In genomic region chr5:72692273-72692672, GRCh38 we compare ENCODE assay signal across 16 cellular contexts.
A peak's percentile ranks its signal among the peaks of the same experiment; 100 is the strongest.
DNase-seq lines count a peak whose midpoint lies in the region; ATAC-seq and TF ChIP-seq lines count a peak whose summit lies in the region.
"Had no signal": no experiment of that assay in that cellular context is flagged by ENCODE, and none has a peak within 500 bp of the region (broad histone marks: within the 10 kb centered on the region; RNA-seq: fewer than 3 reads in every experiment).

No MANE protein-coding gene starts in this region.

- no peaks in the 10 kb centered on the region for H3K36me3 ChIP-seq in upper lobe of left lung
- no peaks in the 10 kb centered on the region for H3K36me3 ChIP-seq in SJCRH30
- no peaks in the 10 kb centered on the region for H3K36me3 ChIP-seq in ovary
- H3K36me3 ChIP-seq: ascending aorta, pancreas had no signal

- WGBS in upper lobe of left lung, 2 donors: 73 to 74% methylated on average over 4 of the region's 4 CpGs
- WGBS in ovary, 3 donors: 58 to 66% (median 64%) methylated on average over 4 of the region's 4 CpGs

- no peak overlapping the region for H3K4me3 ChIP-seq in AG10803 (ENCODE audit: low read length)
- H3K4me3 ChIP-seq in upper lobe of left lung: no peak overlapping the region
- no peak overlapping the region for H3K4me3 ChIP-seq in SJCRH30
- H3K4me3 ChIP-seq in ovary: no peak overlapping the region
- H3K4me3 ChIP-seq: ascending aorta, pancreas had no signal

- TF ChIP-seq POLR2A in upper lobe of left lung (IDR thresholded peaks at IDR 0.05): no peak
- TF ChIP-seq POLR2A in ovary (IDR thresholded peaks at IDR 0.05): no peak

- no peak overlapping the region for H3K27ac ChIP-seq in upper lobe of left lung
- H3K27ac ChIP-seq in SJCRH30: no peak overlapping the region
- H3K27ac ChIP-seq in ovary: no peak overlapping the region
- H3K27ac ChIP-seq: ascending aorta, epithelial cell of prostate, pancreas had no signal

- H3K4me1 ChIP-seq in upper lobe of left lung (no peaks in the 10 kb centered on the region), SJCRH30 (no peaks in the 10 kb centered on the region), ovary (ENCODE audit: insufficient read depth) (no peaks in the 10 kb centered on the region)
- H3K4me1 ChIP-seq: pancreas had no signal

- intact Hi-C loops in ovary (cut with DNase I): no loop called here

- H3K9me3 ChIP-seq in upper lobe of left lung: no peaks in the 10 kb centered on the region
- H3K9me3 ChIP-seq in SJCRH30 (replicated peaks): no peaks in the 10 kb centered on the region
- no peaks in the 10 kb centered on the region for H3K9me3 ChIP-seq in ovary
- H3K9me3 ChIP-seq: ascending aorta, pancreas had no signal

- TF ChIP-seq CTCF in AG10803 (conservative IDR thresholded peaks at IDR 0.05; ENCODE audit: low read length): 0 out of 2 replicates have a peak, but pooled peaks have one; percentile 8
- TF ChIP-seq CTCF in upper lobe of left lung (IDR thresholded peaks at IDR 0.05): no peak
- TF ChIP-seq CTCF in ovary (IDR thresholded peaks at IDR 0.05): no peak

- TF ChIP-seq EP300 in upper lobe of left lung (IDR thresholded peaks at IDR 0.05) (no peak), ovary (IDR thresholded peaks at IDR 0.05) (no peak)

- ATAC-seq in stimulated activated naive CD8-positive, alpha-beta T cell treated with anti-CD3 and anti-CD28 coated beads, Interleukin-15, Interleukin-2, amounts not matched to agents 100 U/mL and 50 U/mL, for 24 hours: no peak
- ATAC-seq in upper lobe of left lung (ENCODE audit: low FRiP score in 2 of 2): no peak
- ATAC-seq: pancreas, WTC11 had no signal

- DNase-seq in AG10803 (ENCODE audit: low read depth): peak; percentile 59
- DNase-seq in HCEC 1CT: peak; percentile 36
- peak; percentile 71 for DNase-seq in SK-N-DZ (ENCODE audit: low spot score)
- DNase-seq in iris pigment epithelial cell (ENCODE audit: low read depth): peak; percentile 34
- no peak for DNase-seq in stimulated activated naive CD8-positive, alpha-beta T cell treated with anti-CD3 and anti-CD28 coated beads, Interleukin-15, Interleukin-2, amounts not matched to agents 100 U/mL and 50 U/mL, for 24 hours
- DNase-seq in upper lobe of left lung: no peak
- DNase-seq in SJCRH30: no peak
- no peak for DNase-seq in ovary
- DNase-seq: activated effector memory CD4-positive, alpha-beta T cell treated with anti-CD3 and anti-CD28 coated beads, Interleukin-2, amount 50 U/mL, for 16 hours; cortex of kidney; pancreas; stimulated activated CD4-positive, alpha-beta T cell treated with anti-CD3 and anti-CD28 coated beads, Interleukin-12 subunit alpha, Interleukin-12 subunit beta, amount 100 ng/mL, for 4 hours; stimulated activated naive CD4-positive, alpha-beta T cell treated with Interleukin-2 at 50 U/mL for 16 hours had no signal

- H3K27me3 ChIP-seq in upper lobe of left lung: no peaks in the 10 kb centered on the region
- no peaks in the 10 kb centered on the region for H3K27me3 ChIP-seq in SJCRH30
- H3K27me3 ChIP-seq in ovary: no peaks in the 10 kb centered on the region
- H3K27me3 ChIP-seq: ascending aorta, pancreas had no signal

Comparison
In these comparisons a context has a peak if more than half of its experiments do, and no peak if none do; other contexts are left out.
1. DNase-seq: peak in AG10803 (single experiment), HCEC 1CT (single experiment), SK-N-DZ (single experiment) and iris pigment epithelial cell (single experiment); none in stimulated activated naive CD8-positive, alpha-beta T cell treated with anti-CD3 and anti-CD28 coated beads, Interleukin-15, Interleukin-2, amounts not matched to agents 100 U/mL and 50 U/mL, for 24 hours (single experiment), upper lobe of left lung (0 of 2), SJCRH30 (0 of 2) and ovary (0 of 5).